In the genomic region with DNA sequence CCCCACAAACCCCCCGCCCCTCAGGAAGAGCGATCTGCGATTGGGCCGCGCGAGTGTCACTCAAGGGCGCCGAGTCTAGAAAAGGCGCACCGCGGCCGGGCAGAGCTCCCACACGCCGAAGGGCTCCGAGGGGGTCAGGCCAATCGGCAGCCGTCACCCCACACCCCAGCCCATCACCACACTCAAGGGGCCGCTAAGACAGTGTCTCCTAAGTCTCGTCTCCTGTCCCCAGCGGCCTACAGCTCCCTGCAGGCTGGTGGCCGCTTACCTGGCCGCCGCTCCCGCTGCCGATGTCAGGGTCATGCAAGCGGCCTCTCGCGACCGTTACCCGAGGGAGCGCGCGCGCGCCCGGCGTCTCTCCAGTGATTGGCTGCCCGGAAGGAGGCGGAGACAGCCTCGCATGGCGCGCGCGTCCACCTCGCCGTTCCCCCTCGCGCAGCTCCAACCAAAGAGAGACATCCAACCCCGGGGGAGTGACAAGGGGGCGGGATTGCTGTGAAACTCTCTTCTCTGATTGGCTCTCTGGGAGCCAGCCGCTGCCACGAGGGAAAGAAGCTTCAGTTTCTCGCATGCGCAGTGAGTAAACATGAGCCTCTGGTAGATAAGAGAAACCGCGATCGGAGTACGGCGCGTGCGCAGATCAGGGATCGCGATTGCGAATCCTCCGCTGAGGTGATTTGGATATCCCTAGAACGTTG, we compare ENCODE assay signal across 8 cellular contexts. TPM values are rescaled to one million over a fixed set of nuclear protein-coding genes. Genes with fewer than 3 reads are reported as not detected.
A peak's percentile ranks its signal among the peaks of the same experiment; 100 is the strongest.
DNase-seq lines count a peak whose midpoint lies in the region; ATAC-seq and TF ChIP-seq lines count a peak whose summit lies in the region.

A gene with protein sequence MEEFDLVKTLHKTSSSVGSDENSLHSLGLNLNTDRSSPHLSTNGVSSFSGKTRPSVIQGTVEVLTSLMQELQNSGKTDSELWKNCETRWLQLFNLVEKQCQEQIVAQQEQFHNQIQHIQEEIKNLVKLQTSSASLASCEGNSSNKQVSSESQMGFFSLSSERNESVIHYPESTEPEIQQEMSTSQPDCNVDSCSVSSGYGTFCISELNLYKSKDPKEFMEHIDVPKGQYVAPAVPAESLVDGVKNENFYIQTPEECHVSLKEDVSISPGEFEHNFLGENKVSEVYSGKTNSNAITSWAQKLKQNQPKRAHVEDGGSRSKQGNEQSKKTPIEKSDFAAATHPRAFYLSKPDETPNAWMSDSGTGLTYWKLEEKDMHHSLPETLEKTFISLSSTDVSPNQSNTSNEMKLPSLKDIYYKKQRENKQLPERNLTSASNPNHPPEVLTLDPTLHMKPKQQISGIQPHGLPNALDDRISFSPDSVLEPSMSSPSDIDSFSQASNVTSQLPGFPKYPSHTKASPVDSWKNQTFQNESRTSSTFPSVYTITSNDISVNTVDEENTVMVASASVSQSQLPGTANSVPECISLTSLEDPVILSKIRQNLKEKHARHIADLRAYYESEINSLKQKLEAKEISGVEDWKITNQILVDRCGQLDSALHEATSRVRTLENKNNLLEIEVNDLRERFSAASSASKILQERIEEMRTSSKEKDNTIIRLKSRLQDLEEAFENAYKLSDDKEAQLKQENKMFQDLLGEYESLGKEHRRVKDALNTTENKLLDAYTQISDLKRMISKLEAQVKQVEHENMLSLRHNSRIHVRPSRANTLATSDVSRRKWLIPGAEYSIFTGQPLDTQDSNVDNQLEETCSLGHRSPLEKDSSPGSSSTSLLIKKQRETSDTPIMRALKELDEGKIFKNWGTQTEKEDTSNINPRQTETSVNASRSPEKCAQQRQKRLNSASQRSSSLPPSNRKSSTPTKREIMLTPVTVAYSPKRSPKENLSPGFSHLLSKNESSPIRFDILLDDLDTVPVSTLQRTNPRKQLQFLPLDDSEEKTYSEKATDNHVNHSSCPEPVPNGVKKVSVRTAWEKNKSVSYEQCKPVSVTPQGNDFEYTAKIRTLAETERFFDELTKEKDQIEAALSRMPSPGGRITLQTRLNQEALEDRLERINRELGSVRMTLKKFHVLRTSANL (minus strand): TSS at position 335 of the 698 bp plus-strand sequence. CDS start 2,777 bp downstream, outside the sequence.
A gene (plus strand): TSS at position 630 of the 698 bp plus-strand sequence. CDS start 20,239 bp downstream, outside the sequence.

- peaks cover 74% of the 10 kb centered on the region for H3K4me1 Mint-ChIP-seq in CD8-positive, alpha-beta T cell (ENCODE audit: low read depth)

- 1% methylated on average over 55 to 66 of the region's 66 CpGs for WGBS in lung, 2 donors

- ATAC-seq in CD8-positive, alpha-beta T cell = peak; percentile 90
- ATAC-seq in GM19467 (IDR thresholded peaks at IDR 0.05; ENCODE audit: unreplicated experiment) = peak; percentile 76
- peak; percentile 98 for ATAC-seq in lung (ENCODE audit: insufficient read depth, low FRiP score)

- intact Hi-C loops in CD8-positive, alpha-beta T cell (cut with DNase I, micrococcal nuclease) = loop anchor here (1.0 to 10.0 kb wide), 13 partner anchors 10 to 708 kb away; a partner anchor contains a TSS

- peak within 1 kb of the TSS; percentile 94 for H3K4me3 Mint-ChIP-seq in CD8-positive, alpha-beta T cell

- no peaks in the 10 kb centered on the region for H3K27me3 ChIP-seq in CD8-positive, alpha-beta T cell (ENCODE audit: insufficient read depth, low read length)
- no peaks in the 10 kb centered on the region for H3K27me3 ChIP-seq in lung (ENCODE audit: control insufficient read depth, insufficient read depth)

- CTCF ChIA-PET in CD8-positive, alpha-beta T cell (lab: Charles Lee) = interaction anchor here (0.9 to 2.8 kb wide), 10 partner anchors 10 to 190 kb away, joined by 3 to 24 read pairs (median 4); no protein-coding TSS in a partner anchor

- POLR2A ChIA-PET in CD8-positive, alpha-beta T cell (lab: Charles Lee) = interaction anchor here (0.6 to 4.2 kb wide), 44 partner anchors 9 to 732 kb away, joined by 3 to 86 read pairs (median 4); a partner anchor contains a TSS

- no peaks in the 10 kb centered on the region for H3K36me3 ChIP-seq in CD8-positive, alpha-beta T cell (ENCODE audit: insufficient read depth, low read length)
- peaks cover 0 to 2% of the 10 kb centered on the region in 2 donors for H3K36me3 ChIP-seq in lung (ENCODE audit: control insufficient read depth in 2 of 2, insufficient read depth in 2 of 2, low read length in 2 of 2)

- no peaks in the 10 kb centered on the region for H3K9me3 Mint-ChIP-seq in CD8-positive, alpha-beta T cell

- peak within 1 kb of the TSS; percentile 100 for H3K27ac Mint-ChIP-seq in CD8-positive, alpha-beta T cell

- no peaks in the 10 kb centered on the region for H3K27me3 Mint-ChIP-seq in CD8-positive, alpha-beta T cell (ENCODE audit: low read depth)

- peak within 1 kb of the TSS; percentile 98 for H3K4me3 ChIP-seq in CD8-positive, alpha-beta T cell (ENCODE audit: low read depth, low read length)
- H3K4me3 ChIP-seq in lung = peak within 1 kb of the TSS; percentile 97

- peak within 1 kb of the TSS; percentile 91 for H3K27ac ChIP-seq in CD8-positive, alpha-beta T cell (ENCODE audit: low read depth, low read length)
- H3K27ac ChIP-seq in lung (ENCODE audit: low read depth in 1 of 2, low read length in 1 of 2) = peak within 1 kb of the TSS; percentile 93 to 95

- TF ChIP-seq CTCF in CD8-positive, alpha-beta T cell (IDR thresholded peaks at IDR 0.05) = no peak
- no peak for TF ChIP-seq CTCF in lung (IDR thresholded peaks at IDR 0.05; ENCODE audit: control extremely low read depth, extremely low read depth)

- H3K4me1 ChIP-seq in CD8-positive, alpha-beta T cell (ENCODE audit: insufficient read depth, low read length) = peaks cover 80% of the 10 kb centered on the region
- peaks cover 3 to 8% of the 10 kb centered on the region in 2 donors for H3K4me1 ChIP-seq in lung (ENCODE audit: control insufficient read depth in 2 of 2, insufficient read depth in 2 of 2, low read length in 2 of 2)

- DNase-seq in CD8-positive, alpha-beta T cell = peak; percentile 96 to 99 (median 98)
- peak; percentile 98 for DNase-seq in HS-27A (ENCODE audit: low read depth)
- peak; percentile 98 for DNase-seq in NK-92 (lab: John Stamatoyannopoulos, UW; ENCODE audit: unreplicated experiment)
- DNase-seq in activated CD8-positive, alpha-beta memory T cell treated with anti-CD3 and anti-CD28 coated beads for 1 hour (ENCODE audit: extremely low read depth in 1 of 2, low read depth in 1 of 2) = peak; percentile 92 to 99
- peak; percentile 97 for DNase-seq in effector CD4-positive, alpha-beta T cell
- DNase-seq in lung (ENCODE audit: low spot score) = peak; percentile 99
- DNase-seq in stimulated activated CD4-positive, alpha-beta T cell treated with anti-CD3 and anti-CD28 coated beads, TNF-alpha, amount 100 ng/mL, for 4 hours (ENCODE audit: low read depth in 3 of 3) = peak; percentile 95 to 98 (median 96)

- H3K9me3 ChIP-seq in CD8-positive, alpha-beta T cell (ENCODE audit: low read length) = no peaks in the 10 kb centered on the region
- no peaks in the 10 kb centered on the region for H3K9me3 ChIP-seq in lung (ENCODE audit: control insufficient read depth in 2 of 2, insufficient read depth in 1 of 2, low read length in 1 of 2)

- peaks cover 30% of the 10 kb centered on the region for H3K36me3 Mint-ChIP-seq in CD8-positive, alpha-beta T cell

RNA-seq across cellular contexts. Expression of the first gene that starts in this region (rescaled TPM):
- total RNA-seq in CD8-positive, alpha-beta T cell = 10 to 100 TPM; 82.2 to 84.4 TPM
- total RNA-seq in lung = 10 to 100 TPM; 19.8 to 56.9 TPM
- polyA plus RNA-seq in lung = 1 to 10 TPM; 5.0 to 5.1 TPM

RNA-seq across cellular contexts. Expression of the second gene that starts in this region (rescaled TPM):
- 10 to 100 TPM; 37.7 to 39.4 TPM for total RNA-seq in CD8-positive, alpha-beta T cell
- total RNA-seq in lung = 10 to 100 TPM; 11.7 to 21.6 TPM
- polyA plus RNA-seq in lung = 10 to 100 TPM in 1 of 2 donors, 1 to 10 TPM in 1; 8.8 to 20.8 TPM

Comparison
In these comparisons a context has a peak if more than half of its experiments do, and no peak if none do; other contexts are left out.
1. Peak in every context shown above with its lines: DNase-seq, ATAC-seq, H3K4me3 ChIP-seq and H3K27ac ChIP-seq.